In the genomic region with DNA sequence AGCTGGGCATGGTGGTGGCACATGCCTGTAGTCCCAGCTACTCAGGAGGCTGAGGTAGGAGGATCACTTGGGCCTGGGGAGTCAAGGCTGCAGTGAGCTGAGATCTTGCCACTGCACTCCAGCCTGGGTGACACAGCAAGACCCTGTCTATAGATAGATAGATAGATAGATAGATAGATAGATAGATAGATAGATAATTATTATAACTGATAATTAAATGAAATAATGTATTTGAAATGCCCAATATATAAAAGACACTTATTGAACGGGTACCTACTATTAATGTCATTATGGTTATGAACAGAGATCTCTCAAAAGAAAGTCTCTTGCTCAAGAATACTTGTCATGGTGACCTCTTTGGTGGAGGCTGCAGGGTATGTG, we compare ENCODE assay signal across 8 cellular contexts.
A peak's percentile ranks its signal among the peaks of the same experiment; 100 is the strongest.
DNase-seq lines count a peak whose midpoint lies in the region; ATAC-seq, FAIRE-seq and TF ChIP-seq lines count a peak whose summit lies in the region.
"Not testable (repeated sequence)": the region's sequence is repeated elsewhere in the genome, so short reads cannot be mapped to it uniquely, and the experiment has no call there.

No MANE protein-coding gene starts in this region.

- not testable (repeated sequence) for H2BK5ac ChIP-seq in IMR-90 (ENCODE audit: low read depth, low read length, poor library complexity, severe bottlenecking); neuronal stem cell (ENCODE audit: low read length)

- H2BK120ac ChIP-seq in IMR-90 (ENCODE audit: low read depth, low read length); neuronal stem cell (ENCODE audit: low read depth, low read length): not testable (repeated sequence)

- H4K20me1 ChIP-seq in BLaER1 treated with 17β-estradiol and CSF1 and Interleukin-3, amounts not matched to agents 10 nM and 100 nM; IMR-90 (ENCODE audit: insufficient read depth, low read length); HepG2 (ENCODE audit: insufficient read depth, low read length): not testable (repeated sequence)

- not testable (repeated sequence) for H2AK5ac ChIP-seq in IMR-90 (ENCODE audit: low read depth, low read length); neuronal stem cell (ENCODE audit: low read depth, low read length)

- in situ Hi-C loops in IMR-90 (cut with MboI; ENCODE audit: low sequenced_read_pairs); HepG2 (cut with HindIII; ENCODE audit: extremely low pct_ligation_motif_present, low pct_unique_long_range_greater_than_20kb): not testable (repeated sequence)

- dilution Hi-C loops in IMR-90 (cut with HindIII; ENCODE audit: low sequenced_read_pairs, unreplicated experiment) = not testable (repeated sequence)

- DNase-seq in IMR-90; activated CD4-positive, alpha-beta T cell treated with anti-CD3 and anti-CD28 coated beads, Interleukin-2, amount 10 ng/mL, durations not matched to agents 24 days and 14 days; endothelial cell (ENCODE audit: low spot score); HepG2 (ENCODE audit: low spot score); neuronal stem cell (ENCODE audit: low spot score); stomach: not testable (repeated sequence)
- peak in 1 of 7 donors; percentile 48 for DNase-seq in adrenal gland

- H3K4me1 ChIP-seq in BLaER1 treated with 17β-estradiol and CSF1 and Interleukin-3, amounts not matched to agents 10 nM and 100 nM = peaks cover 63 to 80% (median 71%) of the 10 kb centered on the region in 10 experiments
- H3K4me1 ChIP-seq in IMR-90 (ENCODE audit: control insufficient read depth, insufficient read depth, low read length) (peaks cover 15% of the 10 kb centered on the region), adrenal gland (replicated peaks in 1 of 2) (peaks cover 36 to 70% of the 10 kb centered on the region in 2 donors), HepG2 (ENCODE audit: insufficient read depth, low read length) (peaks cover 54% of the 10 kb centered on the region), neuronal stem cell (ENCODE audit: control insufficient read depth in 2 of 2, insufficient read depth in 1 of 2, low read depth in 1 of 2, low read length in 2 of 2) (peaks cover 11 to 27% of the 10 kb centered on the region in 2 donors), stomach (peaks cover 15 to 75% (median 41%) of the 10 kb centered on the region in 4 donors)

- BruUV-seq in IMR-90 (replicated peaks; lab: Mats Ljungman, UMichigan); HepG2 (replicated peaks; lab: Mats Ljungman, UMichigan): not testable (repeated sequence)

- TF ChIP-seq EP300 in HepG2 (IDR thresholded peaks at IDR 0.05; ENCODE audit: low read depth in 2 of 2, low read length in 2 of 2); HepG2 (CRISPR knock-in tag; IDR thresholded peaks at IDR 0.05; ENCODE audit: borderline replicate concordance); stomach (IDR thresholded peaks at IDR 0.05): not testable (repeated sequence)

- not testable (repeated sequence) for H3K27me3 ChIP-seq in BLaER1 treated with 17β-estradiol and CSF1 and Interleukin-3, amounts not matched to agents 10 nM and 100 nM; IMR-90 (ENCODE audit: control insufficient read depth, insufficient read depth, low read length); adrenal gland; HepG2 (ENCODE audit: control insufficient read depth in 1 of 2, insufficient read depth in 2 of 2, low read length in 2 of 2); neuronal stem cell (ENCODE audit: control insufficient read depth in 3 of 3, insufficient read depth in 3 of 3, low read depth in 1 of 3, low read length in 3 of 3); stomach

- H3K36me3 Mint-ChIP-seq in activated CD4-positive, alpha-beta T cell treated with anti-CD3 and anti-CD28 coated beads, Interleukin-2, amount 10 ng/mL, durations not matched to agents 24 days and 14 days (ENCODE audit: low read depth); endothelial cell (ENCODE audit: low read depth, unreplicated experiment): not testable (repeated sequence)

- H3K9me3 ChIP-seq in BLaER1 treated with 17β-estradiol and CSF1 and Interleukin-3, amounts not matched to agents 10 nM and 100 nM (replicated peaks in 1 of 11) = peaks cover 3 to 13% (median 10%) of the 10 kb centered on the region in 11 experiments; a peak in 19 of 22 replicates
- not testable (repeated sequence) for H3K9me3 ChIP-seq in IMR-90 (ENCODE audit: control insufficient read depth, insufficient read depth, low read length); adrenal gland (replicated peaks in 1 of 3); stomach
- H3K9me3 ChIP-seq in HepG2 (ENCODE audit: low read length) = peaks cover 12% of the 10 kb centered on the region
- peaks cover 0 to 12% of the 10 kb centered on the region in 2 donors for H3K9me3 ChIP-seq in neuronal stem cell (replicated peaks in 1 of 2; ENCODE audit: control insufficient read depth in 2 of 2, insufficient read depth in 1 of 2, low read depth in 1 of 2, low read length in 2 of 2)

- not testable (repeated sequence) for H2AK9ac ChIP-seq in IMR-90 (replicated peaks; ENCODE audit: low read depth, low read length, poor library complexity)

- H2AFZ ChIP-seq in IMR-90 (replicated peaks; ENCODE audit: low read length, poor library complexity); HepG2 (ENCODE audit: low read length): not testable (repeated sequence)
- H2AFZ ChIP-seq in neuronal stem cell (ENCODE audit: low read length) = peak overlapping the region; percentile 90

- H3K79me2 ChIP-seq in HepG2 (ENCODE audit: insufficient read depth, low read length) = not testable (repeated sequence)

- not testable (repeated sequence) for H2BK20ac ChIP-seq in IMR-90 (ENCODE audit: low read depth, low read length)

- H3K9ac ChIP-seq in BLaER1 treated with 17β-estradiol and CSF1 and Interleukin-3, amounts not matched to agents 10 nM and 100 nM = peak overlapping the region; percentile 77 to 89 (median 83)
- not testable (repeated sequence) for H3K9ac ChIP-seq in IMR-90 (ENCODE audit: low read depth, low read length); neuronal stem cell (ENCODE audit: low read depth, low read length, poor library complexity)
- peak overlapping the region; percentile 56; the same call in 1 of the 2 replicates for H3K9ac ChIP-seq in HepG2 (ENCODE audit: insufficient read depth, low read depth, low read length)

- not testable (repeated sequence) for H4K91ac ChIP-seq in IMR-90 (ENCODE audit: insufficient read depth, low read depth, low read length); neuronal stem cell (ENCODE audit: low read depth, low read length, poor library complexity)

- H3K14ac ChIP-seq in IMR-90 (replicated peaks; ENCODE audit: low read depth, low read length); neuronal stem cell (ENCODE audit: low read length): not testable (repeated sequence)

- 0 out of 2 replicates have a peak overlapping the region, but pooled peaks have one; percentile 77 for H3K23ac ChIP-seq in IMR-90 (ENCODE audit: low read depth, low read length)
- not testable (repeated sequence) for H3K23ac ChIP-seq in neuronal stem cell (ENCODE audit: low read depth, low read length, poor library complexity)

- H3K4me2 ChIP-seq in BLaER1 treated with 17β-estradiol and CSF1 and Interleukin-3, amounts not matched to agents 10 nM and 100 nM = peak overlapping the region; percentile 84 to 98 (median 96)
- H3K4me2 ChIP-seq in IMR-90 (ENCODE audit: low read depth, low read length); neuronal stem cell (ENCODE audit: insufficient read depth, low read length, poor library complexity, severe bottlenecking): not testable (repeated sequence)
- H3K4me2 ChIP-seq in HepG2 (ENCODE audit: low read depth, low read length) = peak overlapping the region; percentile 92

- not testable (repeated sequence) for H3K18ac ChIP-seq in IMR-90 (ENCODE audit: low read depth, low read length); neuronal stem cell (ENCODE audit: low read length)

- H3K79me1 ChIP-seq in IMR-90 (ENCODE audit: low read depth in 1 of 2, low read length in 2 of 2); neuronal stem cell (ENCODE audit: low read depth, low read length): not testable (repeated sequence)

- not testable (repeated sequence) for H3K9me1 ChIP-seq in IMR-90 (ENCODE audit: insufficient read depth, low read length)

- peak overlapping the region; percentile 71 to 96; a peak in 3 of 4 replicates for H4K8ac ChIP-seq in IMR-90 (ENCODE audit: low read depth in 2 of 2, low read length in 2 of 2)
- not testable (repeated sequence) for H4K8ac ChIP-seq in neuronal stem cell (ENCODE audit: low read depth, low read length)

- not testable (repeated sequence) for H2BK12ac ChIP-seq in neuronal stem cell (ENCODE audit: low read length)

- not testable (repeated sequence) for TF ChIP-seq CTCF in IMR-90 (conservative IDR thresholded peaks at IDR 0.05; ENCODE audit: low read depth, low read length); adrenal gland (IDR thresholded peaks at IDR 0.05); endothelial cell (IDR thresholded peaks at IDR 0.05; ENCODE audit: unreplicated experiment); HepG2 (CRISPR knock-in tag; IDR thresholded peaks at IDR 0.05); stomach (IDR thresholded peaks at IDR 0.05)

- not testable (repeated sequence) for H3K27me3 Mint-ChIP-seq in activated CD4-positive, alpha-beta T cell treated with anti-CD3 and anti-CD28 coated beads, Interleukin-2, amount 10 ng/mL, durations not matched to agents 24 days and 14 days; endothelial cell (ENCODE audit: unreplicated experiment)

- H3K4me3 Mint-ChIP-seq in activated CD4-positive, alpha-beta T cell treated with anti-CD3 and anti-CD28 coated beads, Interleukin-2, amount 10 ng/mL, durations not matched to agents 24 days and 14 days = peak overlapping the region; percentile 83
- H3K4me3 Mint-ChIP-seq in endothelial cell (ENCODE audit: unreplicated experiment) = peak overlapping the region; percentile 92

- peaks cover 0 to 22% (median 7%) of the 10 kb centered on the region in 11 experiments; a peak in 13 of 22 replicates for H3K36me3 ChIP-seq in BLaER1 treated with 17β-estradiol and CSF1 and Interleukin-3, amounts not matched to agents 10 nM and 100 nM
- not testable (repeated sequence) for H3K36me3 ChIP-seq in IMR-90 (ENCODE audit: control insufficient read depth, insufficient read depth, low read length); adrenal gland (replicated peaks in 1 of 2); HepG2 (replicated peaks in 1 of 2; ENCODE audit: control insufficient read depth in 1 of 2, insufficient read depth in 2 of 2, low read length in 2 of 2); neuronal stem cell (replicated peaks in 1 of 2; ENCODE audit: control insufficient read depth in 2 of 2, insufficient read depth in 2 of 2, low read length in 2 of 2); stomach

- CTCF ChIA-PET in IMR-90 (lab: Yijun Ruan, JAX); HepG2 (lab: Yijun Ruan, JAX; ENCODE audit: low intra/inter-chr PET ratio, low total read pairs): not testable (repeated sequence)

- intact Hi-C loops in IMR-90 (cut with micrococcal nuclease); activated CD4-positive, alpha-beta T cell treated with anti-CD3 and anti-CD28 coated beads, Interleukin-2, amount 10 ng/mL, durations not matched to agents 24 days and 14 days (cut with micrococcal nuclease); adrenal gland (cut with DNase I); HepG2 (cut with micrococcal nuclease; ENCODE audit: unreplicated experiment); stomach (cut with DNase I; ENCODE audit: low total_unique reads): not testable (repeated sequence)

- not testable (repeated sequence) for TF ChIP-seq RAD21 in IMR-90 (IDR thresholded peaks at IDR 0.05; ENCODE audit: low read length); HepG2 (CRISPR knock-in tag; IDR thresholded peaks at IDR 0.05)

- H2BK15ac ChIP-seq in IMR-90 (ENCODE audit: low read depth, low read length) = 0 out of 3 replicates have a peak overlapping the region, but pooled peaks have one; percentile 17
- H2BK15ac ChIP-seq in neuronal stem cell (ENCODE audit: low read length) = not testable (repeated sequence)

- peak overlapping the region; percentile 78 for H3K27ac Mint-ChIP-seq in activated CD4-positive, alpha-beta T cell treated with anti-CD3 and anti-CD28 coated beads, Interleukin-2, amount 10 ng/mL, durations not matched to agents 24 days and 14 days
- peak overlapping the region; percentile 97 for H3K27ac Mint-ChIP-seq in endothelial cell (ENCODE audit: unreplicated experiment)

- no CpG with 5 or more reads among the region's 1 CpG for WGBS in IMR-90 (ENCODE audit: extremely low coverage in 2 of 2, insufficient read length in 1 of 2), 2 experiments
- 67 to 80% (median 79%) methylated on average over 1 of the region's 1 CpG for WGBS in adrenal gland, 4 donors
- WGBS in HepG2 (ENCODE audit: low lambda C conversion rate) = 22% methylated on average over 1 of the region's 1 CpG
- no CpG with 5 or more reads among the region's 1 CpG for WGBS in neuronal stem cell (ENCODE audit: extremely low coverage in 2 of 2, insufficient read length in 2 of 2, insufficient replicate concordance in 1 of 2), 2 donors
- WGBS in stomach, 5 donors = 59 to 67% (median 60%) methylated on average over 1 of the region's 1 CpG

- H3K56ac ChIP-seq in IMR-90 (ENCODE audit: extremely low read depth, insufficient read depth, low read length) = not testable (repeated sequence)

- H3K9me3 Mint-ChIP-seq in activated CD4-positive, alpha-beta T cell treated with anti-CD3 and anti-CD28 coated beads, Interleukin-2, amount 10 ng/mL, durations not matched to agents 24 days and 14 days; endothelial cell (ENCODE audit: unreplicated experiment): not testable (repeated sequence)

- H4K5ac ChIP-seq in IMR-90 (ENCODE audit: low read depth, low read length) = not testable (repeated sequence)

- H3K4me3 ChIP-seq in BLaER1 treated with 17β-estradiol and CSF1 and Interleukin-3, amounts not matched to agents 10 nM and 100 nM = peak overlapping the region; percentile 57 to 73 (median 64)
- not testable (repeated sequence) for H3K4me3 ChIP-seq in IMR-90 (ENCODE audit: insufficient read depth, low read depth, low read length)
- H3K4me3 ChIP-seq in adrenal gland (peak overlapping the region in 1 of 4 donors; percentile 70), HepG2 (replicated peaks in 1 of 3; ENCODE audit: insufficient read depth in 1 of 3, low read depth in 2 of 3, low read length in 3 of 3) (peak overlapping the region in 1 of 3 experiments; percentile 85; a peak in 2 of 6 replicates), neuronal stem cell (ENCODE audit: low read length in 2 of 2) (peak overlapping the region in 1 of 2 donors; percentile 62), stomach (peak overlapping the region in 1 of 4 donors; percentile 62)

- H3K4me1 Mint-ChIP-seq in activated CD4-positive, alpha-beta T cell treated with anti-CD3 and anti-CD28 coated beads, Interleukin-2, amount 10 ng/mL, durations not matched to agents 24 days and 14 days = peaks cover 30% of the 10 kb centered on the region
- H3K4me1 Mint-ChIP-seq in endothelial cell (ENCODE audit: unreplicated experiment) = peaks cover 25% of the 10 kb centered on the region

- H3K4ac ChIP-seq in IMR-90 (ENCODE audit: low read depth, low read length) = 0 out of 2 replicates have a peak overlapping the region, but pooled peaks have one; percentile 90
- not testable (repeated sequence) for H3K4ac ChIP-seq in neuronal stem cell (ENCODE audit: low read length)

- peak overlapping the region; percentile 41 to 97 (median 95); a peak in 21 of 22 replicates for H3K27ac ChIP-seq in BLaER1 treated with 17β-estradiol and CSF1 and Interleukin-3, amounts not matched to agents 10 nM and 100 nM
- H3K27ac ChIP-seq in IMR-90 (ENCODE audit: insufficient read depth, low read length); HepG2 (ENCODE audit: extremely low read length, insufficient read depth, low read length); neuronal stem cell (replicated peaks; ENCODE audit: low read length): not testable (repeated sequence)
- H3K27ac ChIP-seq in adrenal gland (peak overlapping the region; percentile 80 to 98 (median 93)), stomach (peak overlapping the region; percentile 81 to 97 (median 88))

- FAIRE-seq in HepG2 (lab: Jason Lieb, UNC) = not testable (repeated sequence)

- not testable (repeated sequence) for TF ChIP-seq POLR2A in IMR-90 (IDR thresholded peaks at IDR 0.05; ENCODE audit: low read depth, low read length); adrenal gland (IDR thresholded peaks at IDR 0.05); HepG2 (IDR thresholded peaks at IDR 0.05; ENCODE audit: insufficient read depth in 1 of 2, low read depth in 2 of 2, low read length in 2 of 2); stomach (IDR thresholded peaks at IDR 0.05)

- POLR2A ChIA-PET in IMR-90 (lab: Charles Lee; ENCODE audit: unreplicated experiment) = not testable (repeated sequence)
- POLR2A ChIA-PET in HepG2 (lab: Yijun Ruan, JAX) = interaction anchor here (1.4 to 1.5 kb wide), 2 partner anchors 14 to 42 kb away, joined by 4 to 5 read pairs; no protein-coding TSS in a partner anchor

- not testable (repeated sequence) for ATAC-seq in IMR-90 (ENCODE audit: low read depth); HepG2
